ENCODE assay signal across 1 cellular context in genomic region chr19:45972944-45973525, GRCh38.
TF ChIP-seq lines count a peak whose summit lies in the region.

No MANE protein-coding gene starts in this region.

TF ChIP-seq in K562, 482 proteins besides CTCF, POLR2A, EP300 and RAD21:
- TF ChIP-seq, protein P1, sequence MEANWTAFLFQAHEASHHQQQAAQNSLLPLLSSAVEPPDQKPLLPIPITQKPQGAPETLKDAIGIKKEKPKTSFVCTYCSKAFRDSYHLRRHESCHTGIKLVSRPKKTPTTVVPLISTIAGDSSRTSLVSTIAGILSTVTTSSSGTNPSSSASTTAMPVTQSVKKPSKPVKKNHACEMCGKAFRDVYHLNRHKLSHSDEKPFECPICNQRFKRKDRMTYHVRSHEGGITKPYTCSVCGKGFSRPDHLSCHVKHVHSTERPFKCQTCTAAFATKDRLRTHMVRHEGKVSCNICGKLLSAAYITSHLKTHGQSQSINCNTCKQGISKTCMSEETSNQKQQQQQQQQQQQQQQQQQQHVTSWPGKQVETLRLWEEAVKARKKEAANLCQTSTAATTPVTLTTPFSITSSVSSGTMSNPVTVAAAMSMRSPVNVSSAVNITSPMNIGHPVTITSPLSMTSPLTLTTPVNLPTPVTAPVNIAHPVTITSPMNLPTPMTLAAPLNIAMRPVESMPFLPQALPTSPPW (CRISPR knock-in tag; IDR thresholded peaks at IDR 0.05): 0 out of 2 replicates have a peak, but pooled peaks have one; percentile 8
- TF ChIP-seq ZNF79 (CRISPR knock-in tag; IDR thresholded peaks at IDR 0.05; ENCODE audit: low read depth): no peak
